Comparison of ENCODE assay signal across 8 cellular contexts in the genomic region with DNA sequence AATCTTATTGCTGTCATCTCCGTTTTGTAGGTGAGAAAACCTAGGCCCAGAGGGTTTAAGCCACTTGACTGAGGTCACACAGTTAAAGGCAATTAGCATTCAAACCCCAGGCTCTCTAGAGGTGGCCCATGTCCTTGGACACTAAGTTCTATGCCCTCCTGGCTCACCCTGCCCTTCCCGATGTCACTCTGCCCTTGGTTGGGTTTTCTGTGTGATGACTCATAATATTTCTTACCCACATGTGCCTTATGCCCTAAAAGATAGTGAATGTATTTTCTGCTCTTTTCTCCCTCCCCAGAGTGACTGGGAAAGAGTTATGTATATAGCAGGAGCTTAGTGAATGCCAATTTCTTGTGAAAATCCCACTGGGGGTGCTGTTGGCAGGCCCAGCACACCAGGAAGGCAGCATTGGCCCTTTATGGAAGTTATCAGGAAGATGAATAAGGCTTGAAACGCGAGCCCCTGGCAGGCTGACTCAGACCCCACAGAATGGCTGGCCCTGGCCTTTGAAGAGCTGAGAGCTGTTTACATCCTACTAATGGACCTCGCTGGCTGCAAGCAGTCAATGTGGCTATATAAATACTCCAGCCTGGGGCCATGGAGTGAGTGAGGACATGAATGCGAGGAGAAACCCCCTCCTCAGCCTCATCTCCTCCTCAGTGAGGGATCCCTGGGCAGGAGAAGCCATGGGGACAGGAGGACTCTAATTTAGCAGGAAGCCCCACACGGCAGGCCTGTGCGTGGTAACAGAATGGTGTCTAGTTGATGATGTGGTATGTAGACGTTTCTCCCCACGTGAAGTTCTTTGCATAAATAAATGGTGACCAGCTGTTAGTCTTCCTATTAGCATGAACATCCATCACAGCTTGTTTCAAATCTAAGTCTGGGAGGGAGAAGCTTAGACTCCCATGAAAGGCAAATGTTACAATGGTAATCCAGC.
DNase-seq lines count a peak whose midpoint lies in the region; ATAC-seq and TF ChIP-seq lines count a peak whose summit lies in the region.

No MANE protein-coding gene starts in this region.

- H3K9me3 Mint-ChIP-seq in activated CD4-positive, alpha-beta T cell treated with anti-CD3 and anti-CD28 coated beads, Interleukin-2, amount 10 ng/mL, durations not matched to agents 24 days and 14 days: peaks cover 2% of the 10 kb centered on the region

- H3K27me3 ChIP-seq in effector memory CD4-positive, alpha-beta T cell (replicated peaks; ENCODE audit: control insufficient read depth, insufficient read depth, low read length, poor library complexity, severe bottlenecking): no peaks in the 10 kb centered on the region

- TF ChIP-seq POLR2A in lower leg skin (IDR thresholded peaks at IDR 0.05): no peak

- no peaks in the 10 kb centered on the region for H3K36me3 Mint-ChIP-seq in activated CD4-positive, alpha-beta T cell treated with anti-CD3 and anti-CD28 coated beads, Interleukin-2, amount 10 ng/mL, durations not matched to agents 24 days and 14 days (ENCODE audit: low read depth)

- H3K4me1 ChIP-seq in effector memory CD4-positive, alpha-beta T cell (ENCODE audit: control insufficient read depth, insufficient read depth, low read length, poor library complexity, severe bottlenecking): no peaks in the 10 kb centered on the region

- H3K4me3 ChIP-seq in lower leg skin (ENCODE audit: low read depth, poor library complexity, severe bottlenecking): no peak overlapping the region
- no peak overlapping the region for H3K4me3 ChIP-seq in effector memory CD4-positive, alpha-beta T cell (ENCODE audit: insufficient read depth, low read depth, low read length, poor library complexity, severe bottlenecking)

- DNase-seq in ACHN (peak; percentile 63), HS-5 (ENCODE audit: low read depth) (peak; percentile 96), astrocyte of the hippocampus (ENCODE audit: low read depth, low spot score) (peak; percentile 96), lower leg skin (ENCODE audit: low spot score in 2 of 2) (peak; percentile 11 to 80), NCI-H2227 treated with DMSO at 0.1 percent for 48 hours (lab: John Stamatoyannopoulos, UW) (no peak)
- no peak for DNase-seq in activated CD4-positive, alpha-beta T cell treated with anti-CD3 and anti-CD28 coated beads, Interleukin-2, amount 10 ng/mL, durations not matched to agents 24 days and 14 days
- DNase-seq in effector memory CD4-positive, alpha-beta T cell: no peak

- ATAC-seq in HG02798 (IDR thresholded peaks at IDR 0.05; ENCODE audit: poor library complexity, unreplicated experiment): no peak

- no peak overlapping the region for H3K27ac Mint-ChIP-seq in activated CD4-positive, alpha-beta T cell treated with anti-CD3 and anti-CD28 coated beads, Interleukin-2, amount 10 ng/mL, durations not matched to agents 24 days and 14 days

- no peak overlapping the region for H3K4me3 Mint-ChIP-seq in activated CD4-positive, alpha-beta T cell treated with anti-CD3 and anti-CD28 coated beads, Interleukin-2, amount 10 ng/mL, durations not matched to agents 24 days and 14 days

- TF ChIP-seq CTCF in lower leg skin (IDR thresholded peaks at IDR 0.05): no peak

- no peaks in the 10 kb centered on the region for H3K9me3 ChIP-seq in effector memory CD4-positive, alpha-beta T cell (ENCODE audit: control insufficient read depth, low read length)

- intact Hi-C loops in lower leg skin (cut with DNase I; ENCODE audit: low total_unique reads): no loop called here
- intact Hi-C loops in activated CD4-positive, alpha-beta T cell treated with anti-CD3 and anti-CD28 coated beads, Interleukin-2, amount 10 ng/mL, durations not matched to agents 24 days and 14 days (cut with micrococcal nuclease): no loop called here

- H3K27ac ChIP-seq in effector memory CD4-positive, alpha-beta T cell (ENCODE audit: insufficient read depth, low read length, poor library complexity, severe bottlenecking): no peak overlapping the region

- whole genome bisulfite sequencing in lower leg skin, 2 donors: 71 to 73% methylated on average over 10 of the region's 10 CpGs

- peaks cover 3% of the 10 kb centered on the region for H3K4me1 Mint-ChIP-seq in activated CD4-positive, alpha-beta T cell treated with anti-CD3 and anti-CD28 coated beads, Interleukin-2, amount 10 ng/mL, durations not matched to agents 24 days and 14 days

- H3K36me3 ChIP-seq in effector memory CD4-positive, alpha-beta T cell (ENCODE audit: control insufficient read depth, insufficient read depth, low read length): no peaks in the 10 kb centered on the region

- peaks cover 21% of the 10 kb centered on the region for H3K27me3 Mint-ChIP-seq in activated CD4-positive, alpha-beta T cell treated with anti-CD3 and anti-CD28 coated beads, Interleukin-2, amount 10 ng/mL, durations not matched to agents 24 days and 14 days

- in situ Hi-C loops in ACHN (cut with HindIII; ENCODE audit: low pct_ligation_motif_present, low pct_unique_long_range_greater_than_20kb, low sequenced_read_pairs): no loop called here

Comparison
In these comparisons a context has a peak if more than half of its experiments do, and no peak if none do; other contexts are left out.
1. DNase-seq: peak in ACHN (single experiment), HS-5 (single experiment), astrocyte of the hippocampus (single experiment) and lower leg skin (2 of 2); none in NCI-H2227 treated with DMSO at 0.1 percent for 48 hours (single experiment), activated CD4-positive, alpha-beta T cell treated with anti-CD3 and anti-CD28 coated beads, Interleukin-2, amount 10 ng/mL, durations not matched to agents 24 days and 14 days (single experiment) and effector memory CD4-positive, alpha-beta T cell (0 of 3).